In the genomic region with DNA sequence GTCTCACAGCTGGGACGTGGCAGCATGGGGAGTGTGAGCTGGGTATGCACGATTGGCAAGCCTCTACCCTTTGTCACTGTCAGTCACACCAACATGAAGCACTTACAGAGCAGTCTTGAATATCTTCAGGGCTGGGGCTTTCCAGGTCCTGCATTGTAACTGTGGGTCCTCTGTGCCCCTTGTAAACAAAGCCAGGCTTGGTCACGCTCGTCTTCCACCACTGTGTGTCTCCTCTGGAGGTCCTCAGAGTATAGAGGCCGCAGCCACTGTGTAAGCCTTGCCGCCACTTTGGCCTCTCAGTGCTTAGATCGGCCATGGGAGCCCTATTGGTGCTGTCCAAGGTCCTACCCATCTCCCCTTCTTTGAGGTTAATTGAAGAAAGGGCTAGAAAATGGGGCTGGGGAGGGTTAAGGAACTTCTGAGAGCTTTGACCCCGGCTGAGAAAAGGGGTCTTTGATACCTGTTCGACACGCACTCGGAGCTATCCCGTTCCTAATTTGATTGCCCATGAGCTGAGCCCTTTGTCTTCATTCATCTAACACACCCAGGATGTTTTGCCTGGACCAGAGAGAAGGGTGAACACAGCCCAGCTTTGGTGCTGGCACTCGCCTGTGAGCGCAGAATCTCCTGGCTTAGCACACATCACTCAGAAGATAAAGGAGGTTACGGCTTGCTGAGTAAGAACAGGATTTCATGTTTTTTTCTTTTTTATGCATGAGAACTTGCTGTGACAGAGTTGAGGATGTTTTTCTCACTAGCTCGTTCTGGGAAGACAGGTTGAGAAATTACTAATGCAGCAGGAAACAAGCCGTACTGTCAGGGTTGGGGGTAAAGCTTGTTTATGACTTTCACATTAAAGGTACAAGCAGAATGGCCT, we compare ENCODE assay signal across 1 cellular context.
TF ChIP-seq lines count a peak whose summit lies in the region.

No MANE protein-coding gene starts in this region.

TF ChIP-seq in IMR-90, 13 proteins besides CTCF, POLR2A, EP300 and RAD21:
- TF ChIP-seq, protein P1, sequence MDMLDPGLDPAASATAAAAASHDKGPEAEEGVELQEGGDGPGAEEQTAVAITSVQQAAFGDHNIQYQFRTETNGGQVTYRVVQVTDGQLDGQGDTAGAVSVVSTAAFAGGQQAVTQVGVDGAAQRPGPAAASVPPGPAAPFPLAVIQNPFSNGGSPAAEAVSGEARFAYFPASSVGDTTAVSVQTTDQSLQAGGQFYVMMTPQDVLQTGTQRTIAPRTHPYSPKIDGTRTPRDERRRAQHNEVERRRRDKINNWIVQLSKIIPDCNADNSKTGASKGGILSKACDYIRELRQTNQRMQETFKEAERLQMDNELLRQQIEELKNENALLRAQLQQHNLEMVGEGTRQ (IDR thresholded peaks at IDR 0.05; ENCODE audit: low read depth, low read length): no peak
- TF ChIP-seq FOS (IDR thresholded peaks at IDR 0.05; ENCODE audit: low read depth, low read length): no peak
- no peak for TF ChIP-seq MXI1 (IDR thresholded peaks at IDR 0.05; ENCODE audit: borderline replicate concordance, low read depth, low read length)
- no peak for TF ChIP-seq MAFK (IDR thresholded peaks at IDR 0.05; ENCODE audit: low read depth, low read length)
- no peak for TF ChIP-seq CHD1 (IDR thresholded peaks at IDR 0.05; ENCODE audit: low read depth, low read length)
- no peak for TF ChIP-seq MAZ (IDR thresholded peaks at IDR 0.05; ENCODE audit: borderline replicate concordance, low read depth, low read length)
- TF ChIP-seq RCOR1 (IDR thresholded peaks at IDR 0.05; ENCODE audit: insufficient replicate concordance, low read length): no peak
- TF ChIP-seq, protein P2, sequence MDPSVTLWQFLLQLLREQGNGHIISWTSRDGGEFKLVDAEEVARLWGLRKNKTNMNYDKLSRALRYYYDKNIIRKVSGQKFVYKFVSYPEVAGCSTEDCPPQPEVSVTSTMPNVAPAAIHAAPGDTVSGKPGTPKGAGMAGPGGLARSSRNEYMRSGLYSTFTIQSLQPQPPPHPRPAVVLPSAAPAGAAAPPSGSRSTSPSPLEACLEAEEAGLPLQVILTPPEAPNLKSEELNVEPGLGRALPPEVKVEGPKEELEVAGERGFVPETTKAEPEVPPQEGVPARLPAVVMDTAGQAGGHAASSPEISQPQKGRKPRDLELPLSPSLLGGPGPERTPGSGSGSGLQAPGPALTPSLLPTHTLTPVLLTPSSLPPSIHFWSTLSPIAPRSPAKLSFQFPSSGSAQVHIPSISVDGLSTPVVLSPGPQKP (IDR thresholded peaks at IDR 0.05; ENCODE audit: borderline replicate concordance, low read depth, low read length): no peak
- TF ChIP-seq NFE2L2 (IDR thresholded peaks at IDR 0.05; ENCODE audit: low read depth, low read length): no peak
- TF ChIP-seq BHLHE40 (IDR thresholded peaks at IDR 0.05; ENCODE audit: low read depth, low read length): no peak
- no peak for TF ChIP-seq SMC3 (IDR thresholded peaks at IDR 0.05; ENCODE audit: low read depth, low read length)
